ENCODE assay signal across 24 cellular contexts in genomic region chr2:42187886-42188285, GRCh38. TPM values are rescaled to one million over a fixed set of nuclear protein-coding genes. Genes with fewer than 3 reads are reported as not detected.
A peak's percentile ranks its signal among the peaks of the same experiment; 100 is the strongest.
DNase-seq lines count a peak whose midpoint lies in the region; ATAC-seq and TF ChIP-seq lines count a peak whose summit lies in the region.
"Had no signal": no experiment of that assay in that cellular context is flagged by ENCODE, and none has a peak within 500 bp of the region (broad histone marks: within the 10 kb centered on the region; RNA-seq: fewer than 3 reads in every experiment).

No MANE protein-coding gene starts in this region.

- H3K4me3 Mint-ChIP-seq in IgD-negative memory B cell = peak overlapping the region in 2 of 4 donors; percentile 13 to 51
- no peak overlapping the region for H3K4me3 Mint-ChIP-seq in stimulated activated naive B cell treated with anti-CD40 and anti-IgM and Interleukin-4, amounts not matched to agents 10 μg/mL and 1 μg/mL and 100 μg/mL, for 72 hours

- peaks cover 93% of the 10 kb centered on the region for H3K4me1 ChIP-seq in body of pancreas
- peaks cover 0 to 73% (median 36%) of the 10 kb centered on the region in 4 donors for H3K4me1 ChIP-seq in right lobe of liver

- no peak for TF ChIP-seq POLR2A in body of pancreas (IDR thresholded peaks at IDR 0.05)
- no peak for TF ChIP-seq POLR2A in right lobe of liver (IDR thresholded peaks at IDR 0.05)

- H3K9me3 Mint-ChIP-seq in IgD-negative memory B cell = no peaks in the 10 kb centered on the region
- no peaks in the 10 kb centered on the region for H3K9me3 Mint-ChIP-seq in stimulated activated naive B cell treated with anti-CD40 and anti-IgM and Interleukin-4, amounts not matched to agents 10 μg/mL and 1 μg/mL and 100 μg/mL, for 72 hours
- H3K9me3 Mint-ChIP-seq: CD8-positive, alpha-beta memory T cell had no signal

- H3K9me3 ChIP-seq in body of pancreas (no peaks in the 10 kb centered on the region), right lobe of liver (no peaks in the 10 kb centered on the region)
- H3K9me3 ChIP-seq: SK-N-SH had no signal

- intact Hi-C loops in body of pancreas (cut with DNase I) (no loop called here), right lobe of liver (cut with DNase I) (no loop called here)

- H3K36me3 ChIP-seq in body of pancreas (replicated peaks in 1 of 2; ENCODE audit: insufficient read depth in 1 of 2, low read depth in 2 of 2) (no peaks in the 10 kb centered on the region), right lobe of liver (no peaks in the 10 kb centered on the region)

- no peaks in the 10 kb centered on the region for H3K27me3 Mint-ChIP-seq in IgD-negative memory B cell
- H3K27me3 Mint-ChIP-seq in stimulated activated naive B cell treated with anti-CD40 and anti-IgM and Interleukin-4, amounts not matched to agents 10 μg/mL and 1 μg/mL and 100 μg/mL, for 72 hours = no peaks in the 10 kb centered on the region
- H3K27me3 Mint-ChIP-seq: CD8-positive, alpha-beta memory T cell had no signal

- H3K4me1 Mint-ChIP-seq in IgD-negative memory B cell = peaks cover 51 to 58% (median 57%) of the 10 kb centered on the region in 3 donors
- peaks cover 30 to 60% of the 10 kb centered on the region in 2 donors for H3K4me1 Mint-ChIP-seq in stimulated activated naive B cell treated with anti-CD40 and anti-IgM and Interleukin-4, amounts not matched to agents 10 μg/mL and 1 μg/mL and 100 μg/mL, for 72 hours

- DNase-seq in body of pancreas = no peak
- DNase-seq in right lobe of liver = no peak
- DNase-seq in stimulated activated naive B cell treated with anti-CD40 and anti-IgM and Interleukin-4, amounts not matched to agents 10 μg/mL and 1 μg/mL and 100 μg/mL, for 72 hours = no peak
- no peak for DNase-seq in NCI-H1694 (lab: John Stamatoyannopoulos, UW)
- no peak for DNase-seq in NCI-H446 (lab: John Stamatoyannopoulos, UW)
- DNase-seq: C1 segment of cervical spinal cord; CD8-positive, alpha-beta memory T cell; DMS 273 treated with DMSO at 0.1 percent for 48 hours; DMS79; EL; GF-D8; Kasumi-1; NCI-H1092 treated with DMSO at 0.1 percent for 48 hours; NCI-H1436; NCI-H1930; NCI-H2107; NCI-H524 treated with DMSO at 0.1 percent for 48 hours; NCI-H774; PC-3; SK-N-SH had no signal

- TF ChIP-seq CTCF in body of pancreas (IDR thresholded peaks at IDR 0.05) (no peak), right lobe of liver (IDR thresholded peaks at IDR 0.05) (no peak)

- WGBS in body of pancreas, 2 donors = 32 to 41% methylated on average over 3 of the region's 3 CpGs
- WGBS in right lobe of liver (ENCODE audit: insufficient coverage, low coverage, low lambda C conversion rate, missing lambda C conversion rate) = 5% methylated on average over 3 of the region's 3 CpGs

- H3K4me3 ChIP-seq in body of pancreas (no peak overlapping the region), right lobe of liver (no peak overlapping the region)
- H3K4me3 ChIP-seq: K562 had no signal

- H3K27me3 ChIP-seq in body of pancreas (no peaks in the 10 kb centered on the region), right lobe of liver (no peaks in the 10 kb centered on the region)

- H3K27ac ChIP-seq in body of pancreas (peak overlapping the region in 3 of 4 donors; percentile 54 to 75 (median 59)), right lobe of liver (peak overlapping the region; percentile 52 to 83 (median 73))

- ATAC-seq in body of pancreas = no peak
- peak; percentile 45 to 63 (median 53) for ATAC-seq in right lobe of liver
- no peak for ATAC-seq in stimulated activated naive B cell treated with anti-CD40 and anti-IgM and Interleukin-4, amounts not matched to agents 10 μg/mL and 1 μg/mL and 100 μg/mL, for 72 hours (replicated peaks)
- ATAC-seq in HG03045 (IDR thresholded peaks at IDR 0.05; ENCODE audit: unreplicated experiment) = no peak
- ATAC-seq: HCT116, K562, PC-3 had no signal

- peaks cover 14% of the 10 kb centered on the region for H3K36me3 Mint-ChIP-seq in IgD-negative memory B cell
- peaks cover 4 to 13% of the 10 kb centered on the region in 2 donors for H3K36me3 Mint-ChIP-seq in stimulated activated naive B cell treated with anti-CD40 and anti-IgM and Interleukin-4, amounts not matched to agents 10 μg/mL and 1 μg/mL and 100 μg/mL, for 72 hours

- H3K27ac Mint-ChIP-seq in IgD-negative memory B cell = peak overlapping the region in 2 of 3 donors; percentile 66 to 86
- peak overlapping the region; percentile 31 for H3K27ac Mint-ChIP-seq in stimulated activated naive B cell treated with anti-CD40 and anti-IgM and Interleukin-4, amounts not matched to agents 10 μg/mL and 1 μg/mL and 100 μg/mL, for 72 hours

RNA-seq across cellular contexts. Expression of gene EML4, which starts 18.7 kb away (rescaled TPM):
- 78.3 TPM for polyA plus RNA-seq in IgD-negative memory B cell
- total RNA-seq in body of pancreas = 10 to 100 TPM; 37.4 to 39.9 TPM
- total RNA-seq in right lobe of liver = 10 to 100 TPM; 28.3 to 55.7 (median 36.7) TPM

Comparison
In these comparisons a context has a peak if more than half of its experiments do, and no peak if none do; other contexts are left out.
1. ATAC-seq: peak in right lobe of liver (4 of 4); none in body of pancreas (single experiment), stimulated activated naive B cell treated with anti-CD40 and anti-IgM and Interleukin-4, amounts not matched to agents 10 μg/mL and 1 μg/mL and 100 μg/mL, for 72 hours (0 of 2) and HG03045 (single experiment).